18 cellular contexts compared by ENCODE assay signal in genomic region chr13:110314516-110315245, GRCh38. TPM values are rescaled to one million over a fixed set of nuclear protein-coding genes. Genes with fewer than 3 reads are reported as not detected.
DNase-seq lines count a peak whose midpoint lies in the region; ATAC-seq and TF ChIP-seq lines count a peak whose summit lies in the region.
"Had no signal": no experiment of that assay in that cellular context is flagged by ENCODE, and none has a peak within 500 bp of the region (broad histone marks: within the 10 kb centered on the region; RNA-seq: fewer than 3 reads in every experiment).

No MANE protein-coding gene starts in this region.

- H3K27ac Mint-ChIP-seq in immature natural killer cell: no peak overlapping the region
- H3K27ac Mint-ChIP-seq: naive thymus-derived CD4-positive, alpha-beta T cell had no signal

- CTCF ChIA-PET in RWPE1 (lab: Yijun Ruan, JAX): interaction anchor here (0.6 kb wide), 1 partner anchor 221 kb away, joined by 3 read pairs; no protein-coding TSS in a partner anchor

- no peak for TF ChIP-seq POLR2A in gastrocnemius medialis (IDR thresholded peaks at IDR 0.05)

- H3K36me3 ChIP-seq in fibroblast of lung (ENCODE audit: control insufficient read depth, insufficient read depth, low read length) (peaks cover 10% of the 10 kb centered on the region), lung (ENCODE audit: control insufficient read depth in 2 of 2, insufficient read depth in 2 of 2, low read length in 2 of 2) (peaks cover 0 to 7% of the 10 kb centered on the region in 2 donors), gastrocnemius medialis (no peaks in the 10 kb centered on the region)
- H3K36me3 ChIP-seq: MG63 had no signal

- intact Hi-C loops in gastrocnemius medialis (cut with DNase I; ENCODE audit: low total_unique reads): no loop called here
- intact Hi-C loops in posterior cingulate gyrus (cut with DNase I): no loop called here

- H3K9me3 Mint-ChIP-seq in immature natural killer cell: peaks cover 0 to 5% (median 0%) of the 10 kb centered on the region in 6 donors

- H4K20me1 ChIP-seq in fibroblast of lung (ENCODE audit: control insufficient read depth, extremely low read depth, insufficient read depth, low read length): no peaks in the 10 kb centered on the region

- no peak overlapping the region for H2AFZ ChIP-seq in fibroblast of lung (ENCODE audit: low read length)

- H3K4me2 ChIP-seq in fibroblast of lung (ENCODE audit: extremely low read depth, insufficient read depth, low read length): no peak overlapping the region

- peak overlapping the region; percentile 4 for H3K9ac ChIP-seq in fibroblast of lung (ENCODE audit: insufficient read depth, low read length)

- no peak for TF ChIP-seq CTCF in RWPE1 (conservative IDR thresholded peaks at IDR 0.05; ENCODE audit: low read depth)
- no peak for TF ChIP-seq CTCF in fibroblast of lung (conservative IDR thresholded peaks at IDR 0.05 in 1 of 2, IDR thresholded peaks at IDR 0.05 in 1 of 2; ENCODE audit: low read depth in 1 of 2, low read length in 2 of 2)
- no peak for TF ChIP-seq CTCF in lung (IDR thresholded peaks at IDR 0.05; ENCODE audit: control extremely low read depth, extremely low read depth)
- no peak for TF ChIP-seq CTCF in gastrocnemius medialis (IDR thresholded peaks at IDR 0.05 in 4 of 5, conservative IDR thresholded peaks at IDR 0.05 in 1 of 5)

- H3K4me1 ChIP-seq in fibroblast of lung (ENCODE audit: control insufficient read depth, extremely low read depth, insufficient read depth, low read length) (peaks cover 20% of the 10 kb centered on the region), lung (ENCODE audit: control insufficient read depth in 2 of 2, insufficient read depth in 2 of 2, low read length in 2 of 2) (peaks cover 32 to 38% of the 10 kb centered on the region in 2 donors), gastrocnemius medialis (peaks cover 14 to 21% of the 10 kb centered on the region in 2 donors)

- no peaks in the 10 kb centered on the region for H3K9me3 ChIP-seq in fibroblast of lung (ENCODE audit: control insufficient read depth, insufficient read depth, low read depth, low read length)
- peaks cover 0 to 2% of the 10 kb centered on the region in 2 donors for H3K9me3 ChIP-seq in lung (ENCODE audit: control insufficient read depth in 2 of 2, insufficient read depth in 1 of 2, low read length in 1 of 2)
- H3K9me3 ChIP-seq in gastrocnemius medialis: no peaks in the 10 kb centered on the region
- H3K9me3 ChIP-seq: MG63 had no signal

- ATAC-seq in lung (ENCODE audit: insufficient read depth, low FRiP score) (no peak), gastrocnemius medialis (no peak), HG03139 (IDR thresholded peaks at IDR 0.05; ENCODE audit: unreplicated experiment) (no peak)
- ATAC-seq: naive thymus-derived CD4-positive, alpha-beta T cell had no signal

- H3K79me2 ChIP-seq in fibroblast of lung (ENCODE audit: control insufficient read depth, insufficient read depth, low read length): peaks cover 76% of the 10 kb centered on the region

- H3K27me3 Mint-ChIP-seq in immature natural killer cell (ENCODE audit: low read depth in 3 of 3): peaks cover 7 to 16% (median 16%) of the 10 kb centered on the region in 3 donors

- no peak overlapping the region for H3K4me3 ChIP-seq in fibroblast of lung (replicated peaks in 1 of 4; ENCODE audit: control extremely low read depth in 1 of 4, insufficient read depth in 1 of 4, low read depth in 3 of 4, low read length in 4 of 4)
- H3K4me3 ChIP-seq in lung: no peak overlapping the region
- no peak overlapping the region for H3K4me3 ChIP-seq in gastrocnemius medialis
- H3K4me3 ChIP-seq: MG63 had no signal

- H3K4me3 Mint-ChIP-seq in immature natural killer cell: no peak overlapping the region
- H3K4me3 Mint-ChIP-seq: naive thymus-derived CD4-positive, alpha-beta T cell had no signal

- H3K27ac ChIP-seq in RWPE1 (peak overlapping the region; percentile 62), fibroblast of lung (ENCODE audit: insufficient read depth, low read length) (peak overlapping the region; percentile 18), lung (ENCODE audit: low read depth in 1 of 2, low read length in 1 of 2) (peak overlapping the region; percentile 14 to 51), gastrocnemius medialis (peak overlapping the region in 3 of 4 donors; percentile 2 to 43 (median 9))

- 79 to 85% methylated on average over 18 of the region's 18 CpGs for WGBS in lung, 2 donors

- no peaks in the 10 kb centered on the region for H3K36me3 Mint-ChIP-seq in immature natural killer cell
- H3K36me3 Mint-ChIP-seq: naive thymus-derived CD4-positive, alpha-beta T cell had no signal

- H3K27me3 ChIP-seq in fibroblast of lung (ENCODE audit: control insufficient read depth, insufficient read depth, low read length): no peaks in the 10 kb centered on the region
- H3K27me3 ChIP-seq in lung (ENCODE audit: control insufficient read depth, insufficient read depth): no peaks in the 10 kb centered on the region
- peaks cover 0 to 12% (median 3%) of the 10 kb centered on the region in 3 donors for H3K27me3 ChIP-seq in gastrocnemius medialis
- H3K27me3 ChIP-seq: MG63 had no signal

- in situ Hi-C loops in gastrocnemius medialis (cut with MboI; ENCODE audit: low sequenced_read_pairs in 4 of 4): no loop called here

- no peak for DNase-seq in RWPE1 (ENCODE audit: low spot score)
- DNase-seq in fibroblast of lung (ENCODE audit: low read depth in 2 of 2): no peak
- no peak for DNase-seq in lung (ENCODE audit: low spot score)
- no peak for DNase-seq in gastrocnemius medialis
- DNase-seq in HPDE6-E6E7 (ENCODE audit: extremely low spot score): no peak
- no peak for DNase-seq in immature natural killer cell
- DNase-seq in posterior cingulate gyrus: no peak
- DNase-seq: activated CD4-positive, alpha-beta T cell treated with anti-CD3 and anti-CD28 coated beads for 1 hour; activated naive CD4-positive, alpha-beta T cell treated with anti-CD3 and anti-CD28 coated beads, Interleukin-2, amount 50 U/mL, for 16 hours; DMS 273 treated with DMSO at 0.1 percent for 48 hours; mammary epithelial cell; MG63; naive thymus-derived CD4-positive, alpha-beta T cell; NCI-H146; NCI-H524; stimulated activated CD4-positive, alpha-beta T cell treated with anti-CD3 and anti-CD28 coated beads, Interleukin-4, amount 100 ng/mL, for 4 hours had no signal

- POLR2A ChIA-PET in RWPE1 (lab: Yijun Ruan, JAX; ENCODE audit: low non-redundant PET): no interaction called here

- no peaks in the 10 kb centered on the region for H3K4me1 Mint-ChIP-seq in immature natural killer cell

RNA-seq across cellular contexts. Expression of gene COL4A2, which starts 7.6 kb away (rescaled TPM):
- total RNA-seq in fibroblast of lung (93.1 and 123 TPM in 2 replicates), lung (100 to 1,000 TPM; 414 to 627 TPM), gastrocnemius medialis (10 to 100 TPM; 51.2 to 85.8 (median 70.5) TPM)
- polyA plus RNA-seq in fibroblast of lung (43.8 and 463 TPM in 2 replicates), lung (100 to 1,000 TPM; 169 to 264 TPM), immature natural killer cell (not detected)
- polyA plus RNA-seq in fibroblast of lung (2012): 52.1 and 712 TPM in 2 replicates
- 56.9 and 841 TPM in 2 replicates for polyA minus RNA-seq in fibroblast of lung (ENCODE audit: low replicate concordance)
- total RNA-seq: activated CD8-positive, alpha-beta memory T cell treated with anti-CD3 and anti-CD28 coated beads for 36 hours had no signal
- polyA plus RNA-seq: naive thymus-derived CD4-positive, alpha-beta T cell had no signal

RNA-seq across cellular contexts. Expression of gene COL4A1, which starts 7.7 kb away (rescaled TPM):
- total RNA-seq in fibroblast of lung: 34.0 and 57.5 TPM in 2 replicates
- polyA plus RNA-seq in fibroblast of lung: 18.4 and 607 TPM in 2 replicates
- 19.5 and 691 TPM in 2 replicates for polyA plus RNA-seq in fibroblast of lung (2012)
- polyA minus RNA-seq in fibroblast of lung (ENCODE audit: low replicate concordance): 30.9 and 567 TPM in 2 replicates
- total RNA-seq in lung: 1,000 to 10,000 TPM in 1 of 2 donors, 100 to 1,000 TPM in 1; 326 to 1,051 TPM
- 100 to 1,000 TPM; 114 to 310 TPM for polyA plus RNA-seq in lung
- total RNA-seq in gastrocnemius medialis: 100 to 1,000 TPM in 3 of 4 donors, 10 to 100 TPM in 1; 60.5 to 127 (median 120) TPM
- not detected for polyA plus RNA-seq in immature natural killer cell
- total RNA-seq: activated CD8-positive, alpha-beta memory T cell treated with anti-CD3 and anti-CD28 coated beads for 36 hours had no signal
- polyA plus RNA-seq: naive thymus-derived CD4-positive, alpha-beta T cell had no signal

Comparison
In these comparisons a context has a peak if more than half of its experiments do, and no peak if none do; other contexts are left out.
1. H3K27ac ChIP-seq: peak in every context shown above with its lines; median percentile 62 in RWPE1; 32 in lung; 18 in fibroblast of lung; 9 in gastrocnemius medialis.